1 cellular context compared by ENCODE assay signal in the genomic region with DNA sequence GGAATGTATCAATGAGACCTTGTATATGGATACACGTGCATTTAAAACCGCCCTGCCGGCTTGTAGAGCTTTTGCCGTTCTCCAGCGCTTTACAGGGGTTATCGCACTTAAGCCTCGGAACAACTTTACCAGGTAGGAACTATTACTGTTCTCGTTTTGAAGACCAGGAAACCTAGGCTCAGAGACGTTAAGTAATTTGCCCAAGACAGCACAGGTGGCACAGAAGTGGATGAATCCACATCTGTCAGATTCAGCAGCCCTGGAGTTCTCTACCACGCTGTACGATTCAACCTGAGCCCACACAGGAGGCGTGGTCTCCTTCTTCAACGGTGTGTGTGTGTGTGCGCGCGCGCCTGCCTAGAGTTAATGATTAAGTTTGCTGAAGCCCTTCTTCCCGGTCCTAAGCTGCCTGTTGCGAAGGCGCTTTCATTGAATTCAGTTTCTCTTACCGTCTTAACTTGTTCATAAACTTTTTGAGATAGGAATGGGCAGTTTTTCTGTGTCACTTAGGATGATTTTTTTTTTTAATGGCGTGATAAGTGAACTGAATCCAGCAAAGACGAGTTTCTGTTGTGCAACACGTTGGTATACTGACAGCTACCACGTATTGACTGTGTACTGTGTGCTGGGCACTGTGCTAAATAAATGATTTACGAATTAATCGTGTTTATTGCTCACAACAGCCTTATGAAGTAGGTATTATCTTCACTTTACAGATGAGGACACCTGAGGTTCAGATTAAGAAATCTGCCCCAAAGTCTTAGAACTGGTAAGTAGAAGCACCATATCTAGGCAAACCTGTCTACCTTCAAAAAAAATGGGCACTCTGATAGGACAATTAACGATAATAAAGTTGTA.
TF ChIP-seq lines count a peak whose summit lies in the region.

No MANE protein-coding gene starts in this region.

TF ChIP-seq in K562, 482 proteins besides CTCF, POLR2A, EP300 and RAD21 (continued from another document):
- TF ChIP-seq, protein P1, sequence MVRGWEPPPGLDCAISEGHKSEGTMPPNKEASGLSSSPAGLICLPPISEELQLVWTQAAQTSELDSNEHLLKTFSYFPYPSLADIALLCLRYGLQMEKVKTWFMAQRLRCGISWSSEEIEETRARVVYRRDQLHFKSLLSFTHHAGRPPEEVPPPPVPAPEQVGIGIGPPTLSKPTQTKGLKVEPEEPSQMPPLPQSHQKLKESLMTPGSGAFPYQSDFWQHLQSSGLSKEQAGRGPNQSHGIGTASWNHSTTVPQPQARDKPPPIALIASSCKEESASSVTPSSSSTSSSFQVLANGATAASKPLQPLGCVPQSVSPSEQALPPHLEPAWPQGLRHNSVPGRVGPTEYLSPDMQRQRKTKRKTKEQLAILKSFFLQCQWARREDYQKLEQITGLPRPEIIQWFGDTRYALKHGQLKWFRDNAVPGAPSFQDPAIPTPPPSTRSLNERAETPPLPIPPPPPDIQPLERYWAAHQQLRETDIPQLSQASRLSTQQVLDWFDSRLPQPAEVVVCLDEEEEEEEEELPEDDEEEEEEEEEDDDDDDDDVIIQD (CRISPR knock-in tag; IDR thresholded peaks at IDR 0.05): no peak
- no peak for TF ChIP-seq RBM34 (IDR thresholded peaks at IDR 0.05; ENCODE audit: borderline replicate concordance, insufficient read depth, low read length)
- TF ChIP-seq SAFB (IDR thresholded peaks at IDR 0.05; ENCODE audit: borderline replicate concordance, low read depth, low read length): no peak
- no peak for TF ChIP-seq TAF7 (tag; IDR thresholded peaks at IDR 0.05)
- no peak for TF ChIP-seq ZFP1 (CRISPR knock-in tag; IDR thresholded peaks at IDR 0.05)
- no peak for TF ChIP-seq NBN (IDR thresholded peaks at IDR 0.05; ENCODE audit: low read depth)
- TF ChIP-seq ATF7 (IDR thresholded peaks at IDR 0.05): no peak; the same call in 1 of the 2 replicates
- TF ChIP-seq, protein P2, sequence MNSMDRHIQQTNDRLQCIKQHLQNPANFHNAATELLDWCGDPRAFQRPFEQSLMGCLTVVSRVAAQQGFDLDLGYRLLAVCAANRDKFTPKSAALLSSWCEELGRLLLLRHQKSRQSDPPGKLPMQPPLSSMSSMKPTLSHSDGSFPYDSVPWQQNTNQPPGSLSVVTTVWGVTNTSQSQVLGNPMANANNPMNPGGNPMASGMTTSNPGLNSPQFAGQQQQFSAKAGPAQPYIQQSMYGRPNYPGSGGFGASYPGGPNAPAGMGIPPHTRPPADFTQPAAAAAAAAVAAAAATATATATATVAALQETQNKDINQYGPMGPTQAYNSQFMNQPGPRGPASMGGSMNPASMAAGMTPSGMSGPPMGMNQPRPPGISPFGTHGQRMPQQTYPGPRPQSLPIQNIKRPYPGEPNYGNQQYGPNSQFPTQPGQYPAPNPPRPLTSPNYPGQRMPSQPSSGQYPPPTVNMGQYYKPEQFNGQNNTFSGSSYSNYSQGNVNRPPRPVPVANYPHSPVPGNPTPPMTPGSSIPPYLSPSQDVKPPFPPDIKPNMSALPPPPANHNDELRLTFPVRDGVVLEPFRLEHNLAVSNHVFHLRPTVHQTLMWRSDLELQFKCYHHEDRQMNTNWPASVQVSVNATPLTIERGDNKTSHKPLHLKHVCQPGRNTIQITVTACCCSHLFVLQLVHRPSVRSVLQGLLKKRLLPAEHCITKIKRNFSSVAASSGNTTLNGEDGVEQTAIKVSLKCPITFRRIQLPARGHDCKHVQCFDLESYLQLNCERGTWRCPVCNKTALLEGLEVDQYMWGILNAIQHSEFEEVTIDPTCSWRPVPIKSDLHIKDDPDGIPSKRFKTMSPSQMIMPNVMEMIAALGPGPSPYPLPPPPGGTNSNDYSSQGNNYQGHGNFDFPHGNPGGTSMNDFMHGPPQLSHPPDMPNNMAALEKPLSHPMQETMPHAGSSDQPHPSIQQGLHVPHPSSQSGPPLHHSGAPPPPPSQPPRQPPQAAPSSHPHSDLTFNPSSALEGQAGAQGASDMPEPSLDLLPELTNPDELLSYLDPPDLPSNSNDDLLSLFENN (IDR thresholded peaks at IDR 0.05; ENCODE audit: low read depth in 2 of 2, low read length in 2 of 2): no peak
- TF ChIP-seq ZNF57 (CRISPR knock-in tag; IDR thresholded peaks at IDR 0.05): no peak
- no peak for TF ChIP-seq TAF15 (IDR thresholded peaks at IDR 0.05; ENCODE audit: low read depth, low read length)
- TF ChIP-seq, protein P3, sequence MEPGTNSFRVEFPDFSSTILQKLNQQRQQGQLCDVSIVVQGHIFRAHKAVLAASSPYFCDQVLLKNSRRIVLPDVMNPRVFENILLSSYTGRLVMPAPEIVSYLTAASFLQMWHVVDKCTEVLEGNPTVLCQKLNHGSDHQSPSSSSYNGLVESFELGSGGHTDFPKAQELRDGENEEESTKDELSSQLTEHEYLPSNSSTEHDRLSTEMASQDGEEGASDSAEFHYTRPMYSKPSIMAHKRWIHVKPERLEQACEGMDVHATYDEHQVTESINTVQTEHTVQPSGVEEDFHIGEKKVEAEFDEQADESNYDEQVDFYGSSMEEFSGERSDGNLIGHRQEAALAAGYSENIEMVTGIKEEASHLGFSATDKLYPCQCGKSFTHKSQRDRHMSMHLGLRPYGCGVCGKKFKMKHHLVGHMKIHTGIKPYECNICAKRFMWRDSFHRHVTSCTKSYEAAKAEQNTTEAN (CRISPR knock-in tag; IDR thresholded peaks at IDR 0.05): no peak
- TF ChIP-seq, protein P4, sequence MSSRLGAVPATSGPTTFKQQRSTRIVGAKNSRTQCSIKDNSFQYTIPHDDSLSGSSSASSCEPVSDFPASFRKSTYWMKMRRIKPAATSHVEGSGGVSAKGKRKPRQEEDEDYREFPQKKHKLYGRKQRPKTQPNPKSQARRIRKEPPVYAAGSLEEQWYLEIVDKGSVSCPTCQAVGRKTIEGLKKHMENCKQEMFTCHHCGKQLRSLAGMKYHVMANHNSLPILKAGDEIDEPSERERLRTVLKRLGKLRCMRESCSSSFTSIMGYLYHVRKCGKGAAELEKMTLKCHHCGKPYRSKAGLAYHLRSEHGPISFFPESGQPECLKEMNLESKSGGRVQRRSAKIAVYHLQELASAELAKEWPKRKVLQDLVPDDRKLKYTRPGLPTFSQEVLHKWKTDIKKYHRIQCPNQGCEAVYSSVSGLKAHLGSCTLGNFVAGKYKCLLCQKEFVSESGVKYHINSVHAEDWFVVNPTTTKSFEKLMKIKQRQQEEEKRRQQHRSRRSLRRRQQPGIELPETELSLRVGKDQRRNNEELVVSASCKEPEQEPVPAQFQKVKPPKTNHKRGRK (tag; IDR thresholded peaks at IDR 0.05): no peak
- 0 out of 2 replicates have a peak, but pooled peaks have one; percentile 9 for TF ChIP-seq TCF3 (CRISPR knock-in tag; IDR thresholded peaks at IDR 0.05)
- no peak for TF ChIP-seq MTA1 (IDR thresholded peaks at IDR 0.05; ENCODE audit: borderline replicate concordance)
- TF ChIP-seq RFX7 (CRISPR knock-in tag; IDR thresholded peaks at IDR 0.05): no peak
- no peak for TF ChIP-seq ZNF408 (CRISPR knock-in tag; IDR thresholded peaks at IDR 0.05; ENCODE audit: low read depth)
- no peak for TF ChIP-seq FOXJ3 (CRISPR knock-in tag; IDR thresholded peaks at IDR 0.05)
- no peak for TF ChIP-seq PURB (CRISPR knock-in tag; IDR thresholded peaks at IDR 0.05; ENCODE audit: low read depth)
- TF ChIP-seq, protein P5, sequence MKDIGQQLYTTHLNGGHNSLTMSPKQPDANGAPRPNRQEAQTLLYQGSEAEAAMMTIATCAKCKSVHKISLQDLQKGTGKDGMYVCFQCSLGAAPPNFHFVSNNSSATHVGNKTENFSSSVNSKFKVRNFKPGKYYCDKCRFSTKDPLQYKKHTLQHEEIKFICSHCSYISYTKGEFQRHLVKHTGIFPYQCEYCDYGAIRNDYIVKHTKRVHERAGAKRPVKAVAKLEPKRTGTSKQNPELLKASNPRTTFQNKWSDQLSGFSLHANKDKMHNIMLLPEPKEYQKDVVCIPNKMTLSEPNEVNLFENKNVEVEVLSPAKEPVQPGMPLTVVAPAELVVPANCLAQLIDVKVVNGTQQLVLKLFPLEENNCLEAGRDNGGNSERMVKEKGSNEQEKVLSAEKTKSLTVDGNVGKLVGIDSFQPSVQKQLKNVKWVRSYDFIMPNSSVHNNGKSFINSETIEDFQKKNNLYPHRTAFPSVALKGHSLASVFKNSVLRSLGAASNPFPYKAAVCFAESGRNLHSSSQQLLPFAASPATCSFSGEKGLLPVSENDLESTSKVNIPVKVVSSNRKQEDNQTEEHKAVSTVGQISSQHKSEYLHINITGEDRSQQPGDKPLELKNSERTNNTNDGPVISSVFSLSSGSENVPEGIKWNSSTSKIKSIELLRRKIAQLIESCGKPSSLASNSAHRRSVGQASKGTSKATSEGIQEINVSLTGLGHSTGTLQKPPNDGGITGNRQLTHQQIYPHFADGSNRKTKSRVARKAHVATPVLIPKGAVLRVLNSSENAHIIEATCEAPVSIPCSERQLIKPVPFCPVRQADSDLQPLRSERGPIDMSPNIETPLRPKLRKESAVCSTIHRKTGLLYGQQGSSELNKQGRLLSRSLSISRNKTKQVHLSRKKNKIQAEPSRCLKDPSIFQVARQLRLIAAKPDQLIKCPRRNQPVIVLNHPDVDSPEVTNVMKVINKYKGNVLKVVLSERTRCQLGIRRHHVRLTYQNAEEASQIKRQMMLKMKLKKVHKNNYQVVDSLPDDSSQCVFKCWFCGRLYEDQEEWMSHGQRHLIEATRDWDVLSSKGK (CRISPR knock-in tag; IDR thresholded peaks at IDR 0.05): no peak
- no peak for TF ChIP-seq FOXM1 (IDR thresholded peaks at IDR 0.05; ENCODE audit: low read depth)
- no peak for TF ChIP-seq FOXM1 (CRISPR knock-in tag; IDR thresholded peaks at IDR 0.05; ENCODE audit: low read depth)
- no peak for TF ChIP-seq ZNF140 (CRISPR knock-in tag; IDR thresholded peaks at IDR 0.05)
- TF ChIP-seq COPS2 (conservative IDR thresholded peaks at IDR 0.05): no peak
- no peak for TF ChIP-seq HMG20B (CRISPR knock-in tag; IDR thresholded peaks at IDR 0.05)
- no peak for TF ChIP-seq ZNF134 (CRISPR knock-in tag; conservative IDR thresholded peaks at IDR 0.05)
- TF ChIP-seq STAT5A (IDR thresholded peaks at IDR 0.05; ENCODE audit: borderline replicate concordance, low read length): no peak
- TF ChIP-seq, protein P6, sequence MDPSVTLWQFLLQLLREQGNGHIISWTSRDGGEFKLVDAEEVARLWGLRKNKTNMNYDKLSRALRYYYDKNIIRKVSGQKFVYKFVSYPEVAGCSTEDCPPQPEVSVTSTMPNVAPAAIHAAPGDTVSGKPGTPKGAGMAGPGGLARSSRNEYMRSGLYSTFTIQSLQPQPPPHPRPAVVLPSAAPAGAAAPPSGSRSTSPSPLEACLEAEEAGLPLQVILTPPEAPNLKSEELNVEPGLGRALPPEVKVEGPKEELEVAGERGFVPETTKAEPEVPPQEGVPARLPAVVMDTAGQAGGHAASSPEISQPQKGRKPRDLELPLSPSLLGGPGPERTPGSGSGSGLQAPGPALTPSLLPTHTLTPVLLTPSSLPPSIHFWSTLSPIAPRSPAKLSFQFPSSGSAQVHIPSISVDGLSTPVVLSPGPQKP (CRISPR knock-in tag; IDR thresholded peaks at IDR 0.05): no peak
- TF ChIP-seq ZNF217 (CRISPR knock-in tag; IDR thresholded peaks at IDR 0.05): no peak
- TF ChIP-seq CCAR2 (IDR thresholded peaks at IDR 0.05; ENCODE audit: low read depth, low read length): no peak
- no peak for TF ChIP-seq KAT8 (IDR thresholded peaks at IDR 0.05; ENCODE audit: low read depth)
- no peak for TF ChIP-seq ZNF644 (tag; IDR thresholded peaks at IDR 0.05; ENCODE audit: low read depth)
